Comparison of ENCODE assay signal across 16 cellular contexts in genomic region chr7:117809958-117810357, GRCh38.
DNase-seq lines count a peak whose midpoint lies in the region; ATAC-seq, FAIRE-seq and TF ChIP-seq lines count a peak whose summit lies in the region.
"Had no signal": no experiment of that assay in that cellular context is flagged by ENCODE, and none has a peak within 500 bp of the region (broad histone marks: within the 10 kb centered on the region; RNA-seq: fewer than 3 reads in every experiment).

No MANE protein-coding gene starts in this region.

- WGBS in K562 (ENCODE audit: insufficient coverage, low coverage, missing lambda C conversion rate), result 15% methylated on average over 3 of the region's 3 CpGs

- H3K36me3 ChIP-seq in K562 (ENCODE audit: control insufficient read depth, insufficient read depth, low read length) (no peaks in the 10 kb centered on the region), mucosa of descending colon (ENCODE audit: low read depth) (no peaks in the 10 kb centered on the region)
- H3K36me3 ChIP-seq: uterus had no signal

- no TSS peak for BruUV-seq in K562 (replicated peaks; lab: Mats Ljungman, UMichigan)

- FAIRE-seq in K562 (lab: Jason Lieb, UNC), result no peak
- FAIRE-seq: bronchial epithelial cell, keratinocyte had no signal

- intact Hi-C loops in K562 (cut with micrococcal nuclease) (no loop called here), mucosa of descending colon (cut with DNase I, micrococcal nuclease) (no loop called here)

- TF ChIP-seq EP300 in K562 (IDR thresholded peaks at IDR 0.05; ENCODE audit: low read length), result no peak

- in situ Hi-C loops in K562 (cut with MboI), result no loop called here

- TF ChIP-seq CTCF in K562 (IDR thresholded peaks at IDR 0.05 in 2 of 3, conservative IDR thresholded peaks at IDR 0.05 in 1 of 3; ENCODE audit: insufficient read depth in 2 of 3, low read depth in 1 of 3, low read length in 3 of 3) (no peak), mucosa of descending colon (IDR thresholded peaks at IDR 0.05) (no peak)

- H3K4me3 ChIP-seq in K562 (no peak overlapping the region), mucosa of descending colon (no peak overlapping the region)
- H3K4me3 ChIP-seq: uterus had no signal

- no peaks in the 10 kb centered on the region for H3K4me1 ChIP-seq in K562 (replicated peaks in 1 of 2; ENCODE audit: control insufficient read depth in 2 of 2, insufficient read depth in 2 of 2, low read length in 2 of 2)
- H3K4me1 ChIP-seq in mucosa of descending colon (ENCODE audit: low read depth), result no peaks in the 10 kb centered on the region
- H3K4me1 ChIP-seq: foreskin keratinocyte, uterus had no signal

- no peak overlapping the region for H3K4me2 ChIP-seq in K562 (ENCODE audit: insufficient read depth, low read length)

- no peak overlapping the region for H3K9ac ChIP-seq in K562 (ENCODE audit: insufficient read depth in 1 of 2, low read depth in 2 of 2, low read length in 2 of 2)

- no peaks in the 10 kb centered on the region for H3K79me2 ChIP-seq in K562 (ENCODE audit: control insufficient read depth, insufficient read depth, low read length)

- no peak overlapping the region for H3K27ac ChIP-seq in K562 (ENCODE audit: extremely low read depth, low read depth, low read length)
- H3K27ac ChIP-seq: foreskin keratinocyte, uterus had no signal

- CTCF ChIA-PET in K562 (lab: Yijun Ruan, JAX; ENCODE audit: low intra/inter-chr PET ratio), result no interaction called here

- DNase-seq in K562 (ENCODE audit: extremely low read depth in 1 of 4, low spot score in 3 of 4), result peak in 1 of 4 experiments; percentile 21
- no peak for DNase-seq in mucosa of descending colon
- DNase-seq in stimulated activated CD4-positive, alpha-beta T cell treated with anti-CD3 and anti-CD28 coated beads, Interleukin-2, amount 100 ng/mL, for 48 hours, result no peak
- DNase-seq in middle frontal gyrus (ENCODE audit: extremely low spot score, low spot score), result no peak
- no peak for DNase-seq in NCI-H524 (lab: John Stamatoyannopoulos, UW)
- DNase-seq: activated naive CD4-positive, alpha-beta T cell treated with anti-CD3 and anti-CD28 coated beads, Interleukin-2, amount 50 U/mL, for 16 hours; foreskin keratinocyte; naive thymus-derived CD4-positive, alpha-beta T cell; NCI-H1105 treated with DMSO at 0.1 percent for 48 hours; stimulated activated naive B cell treated with anti-CD40 and anti-IgM and Interleukin-4, amounts not matched to agents 10 μg/mL and 1 μg/mL and 100 μg/mL, for 72 hours; uterus had no signal

- POLR2A ChIA-PET in K562 (lab: Yijun Ruan, JAX), result interaction anchor here (1.8 kb wide), 1 partner anchor 9 kb away, joined by 6 read pairs; no protein-coding TSS in a partner anchor

- H3K9me1 ChIP-seq in K562 (ENCODE audit: control insufficient read depth, insufficient read depth, low read length), result no peaks in the 10 kb centered on the region

- TF ChIP-seq RAD21 in K562 (CRISPR knock-in tag; conservative IDR thresholded peaks at IDR 0.05 in 1 of 2, IDR thresholded peaks at IDR 0.05 in 1 of 2), result no peak

- TF ChIP-seq POLR2A in K562 (conservative IDR thresholded peaks at IDR 0.05), result no peak

- H3K9me3 ChIP-seq in K562 (replicated peaks; ENCODE audit: control insufficient read depth, insufficient read depth, low read depth, low read length) (no peaks in the 10 kb centered on the region), mucosa of descending colon (no peaks in the 10 kb centered on the region)
- H3K9me3 ChIP-seq: uterus had no signal

- no peaks in the 10 kb centered on the region for H4K20me1 ChIP-seq in K562 (replicated peaks; ENCODE audit: control insufficient read depth, insufficient read depth, low read length)

- no peak overlapping the region for H2AFZ ChIP-seq in K562 (ENCODE audit: low read depth, low read length)

- ATAC-seq in GM18867 (IDR thresholded peaks at IDR 0.05; ENCODE audit: unreplicated experiment), result peak; percentile 79
- peak; percentile 68 for ATAC-seq in HG03571 (IDR thresholded peaks at IDR 0.05; ENCODE audit: unreplicated experiment)
- ATAC-seq in K562, result peak; percentile 48; the same call in 1 of the 3 replicates
- ATAC-seq in mucosa of descending colon, result peak; percentile 60
- ATAC-seq in GM21515 (IDR thresholded peaks at IDR 0.05; ENCODE audit: unreplicated experiment), result no peak
- ATAC-seq: foreskin keratinocyte; naive thymus-derived CD4-positive, alpha-beta T cell; stimulated activated naive B cell treated with anti-CD40 and anti-IgM and Interleukin-4, amounts not matched to agents 10 μg/mL and 1 μg/mL and 100 μg/mL, for 72 hours had no signal

- H3K27me3 ChIP-seq in K562 (ENCODE audit: control insufficient read depth in 2 of 2, insufficient read depth in 2 of 2, low read length in 2 of 2), result no peaks in the 10 kb centered on the region
- H3K27me3 ChIP-seq: foreskin keratinocyte, uterus had no signal

TF ChIP-seq in K562, 482 proteins besides CTCF, POLR2A, EP300 and RAD21:
- no peak for TF ChIP-seq TFAP4 (CRISPR knock-in tag; IDR thresholded peaks at IDR 0.05; ENCODE audit: borderline replicate concordance)
